19 cellular contexts compared by ENCODE assay signal in genomic region chr11:83024270-83024854, GRCh38. TPM values are rescaled to one million over a fixed set of nuclear protein-coding genes. Genes with fewer than 3 reads are reported as not detected.
DNase-seq lines count a peak whose midpoint lies in the region; ATAC-seq and TF ChIP-seq lines count a peak whose summit lies in the region.
"Had no signal": no experiment of that assay in that cellular context is flagged by ENCODE, and none has a peak within 500 bp of the region (broad histone marks: within the 10 kb centered on the region; RNA-seq: fewer than 3 reads in every experiment).

No MANE protein-coding gene starts in this region.

- peaks cover 64 to 87% of the 10 kb centered on the region in 2 donors for H3K4me1 Mint-ChIP-seq in stimulated activated naive B cell treated with anti-CD40 and anti-IgM and Interleukin-4, amounts not matched to agents 10 μg/mL and 1 μg/mL and 100 μg/mL, for 72 hours

- H3K9me2 ChIP-seq in PC-9 (ENCODE audit: insufficient read depth): no peaks in the 10 kb centered on the region

- no peaks in the 10 kb centered on the region for H3K79me2 ChIP-seq in PC-9 (ENCODE audit: low read depth)

- peaks cover 0 to 2% of the 10 kb centered on the region in 2 donors for H3K9me3 Mint-ChIP-seq in stimulated activated naive B cell treated with anti-CD40 and anti-IgM and Interleukin-4, amounts not matched to agents 10 μg/mL and 1 μg/mL and 100 μg/mL, for 72 hours
- H3K9me3 Mint-ChIP-seq: activated CD4-positive, alpha-beta memory T cell treated with anti-CD3 and anti-CD28 coated beads for 36 hours had no signal

- H3K27me3 ChIP-seq in PC-9 (ENCODE audit: insufficient read depth, low read depth): no peaks in the 10 kb centered on the region
- H3K27me3 ChIP-seq: adrenal gland, BE2C, pancreas had no signal

- CTCF ChIA-PET in PC-9 (lab: Charles Lee): no interaction called here

- DNase-seq in PC-9: no peak
- no peak for DNase-seq in stimulated activated naive B cell treated with anti-CD40 and anti-IgM and Interleukin-4, amounts not matched to agents 10 μg/mL and 1 μg/mL and 100 μg/mL, for 72 hours
- no peak for DNase-seq in stimulated activated CD4-positive, alpha-beta T cell treated with anti-CD3 and anti-CD28 coated beads, Interleukin-2, amount 100 ng/mL, for 48 hours
- no peak for DNase-seq in occipital lobe (lab: John Stamatoyannopoulos, UW)
- DNase-seq: activated CD4-positive, alpha-beta memory T cell treated with anti-CD3 and anti-CD28 coated beads for 36 hours; adrenal gland; BE2C; erythroblast; GDM1; GM23248; left ventricle myocardium inferior; NCI-H446; pancreas; stimulated activated CD8-positive, alpha-beta memory T cell treated with anti-CD3 and anti-CD28 coated beads, Interleukin-4, amount 100 ng/mL, for 48 hours had no signal

- H3K4me2 ChIP-seq in PC-9: peak overlapping the region; percentile 22; the same call in 1 of the 2 replicates

- peaks cover 34 to 56% of the 10 kb centered on the region in 2 donors for H3K36me3 Mint-ChIP-seq in stimulated activated naive B cell treated with anti-CD40 and anti-IgM and Interleukin-4, amounts not matched to agents 10 μg/mL and 1 μg/mL and 100 μg/mL, for 72 hours
- H3K36me3 Mint-ChIP-seq: activated CD4-positive, alpha-beta memory T cell treated with anti-CD3 and anti-CD28 coated beads for 36 hours had no signal

- no peaks in the 10 kb centered on the region for H3K27me3 Mint-ChIP-seq in stimulated activated naive B cell treated with anti-CD40 and anti-IgM and Interleukin-4, amounts not matched to agents 10 μg/mL and 1 μg/mL and 100 μg/mL, for 72 hours
- H3K27me3 Mint-ChIP-seq: activated CD4-positive, alpha-beta memory T cell treated with anti-CD3 and anti-CD28 coated beads for 36 hours had no signal

- ATAC-seq in HG03432 (IDR thresholded peaks at IDR 0.05; ENCODE audit: unreplicated experiment) (peak; percentile 58), HG02885 (IDR thresholded peaks at IDR 0.05; ENCODE audit: poor library complexity, unreplicated experiment) (no peak), GM18519 (IDR thresholded peaks at IDR 0.05; ENCODE audit: low FRiP score, unreplicated experiment) (no peak)
- ATAC-seq in stimulated activated naive B cell treated with anti-CD40 and anti-IgM and Interleukin-4, amounts not matched to agents 10 μg/mL and 1 μg/mL and 100 μg/mL, for 72 hours (replicated peaks): peak; percentile 41 to 59

- H3K36me3 ChIP-seq in PC-9 (ENCODE audit: low read depth): no peaks in the 10 kb centered on the region
- H3K36me3 ChIP-seq: adrenal gland, BE2C, left ventricle myocardium inferior, pancreas, thoracic aorta had no signal

- no peak for TF ChIP-seq CTCF in PC-9 (conservative IDR thresholded peaks at IDR 0.05)

- H3K27ac Mint-ChIP-seq in stimulated activated naive B cell treated with anti-CD40 and anti-IgM and Interleukin-4, amounts not matched to agents 10 μg/mL and 1 μg/mL and 100 μg/mL, for 72 hours: peak overlapping the region; percentile 70
- H3K27ac Mint-ChIP-seq: activated CD4-positive, alpha-beta memory T cell treated with anti-CD3 and anti-CD28 coated beads for 36 hours had no signal

- H2AFZ ChIP-seq in PC-9: no peak overlapping the region
- H2AFZ ChIP-seq: GM23248 had no signal

- no peak overlapping the region for H3K4me3 ChIP-seq in PC-9
- H3K4me3 ChIP-seq: adrenal gland, GM23248, left ventricle myocardium inferior, pancreas, thoracic aorta had no signal

- H3K4me1 ChIP-seq in PC-9 (replicated peaks; ENCODE audit: insufficient read depth): peaks cover 22% of the 10 kb centered on the region
- H3K4me1 ChIP-seq: BE2C, pancreas had no signal

- peaks cover 11% of the 10 kb centered on the region; the same call in 1 of the 2 replicates for H3F3A ChIP-seq in PC-9 (ENCODE audit: insufficient read depth, low read depth)

- H3K4me3 Mint-ChIP-seq in stimulated activated naive B cell treated with anti-CD40 and anti-IgM and Interleukin-4, amounts not matched to agents 10 μg/mL and 1 μg/mL and 100 μg/mL, for 72 hours: peak overlapping the region; percentile 14 to 43
- H3K4me3 Mint-ChIP-seq: activated CD4-positive, alpha-beta memory T cell treated with anti-CD3 and anti-CD28 coated beads for 36 hours had no signal

- no TSS peak for BruUV-seq in PC-9 (replicated peaks; lab: Mats Ljungman, UMichigan)

- H3K9me3 ChIP-seq in PC-9 (ENCODE audit: insufficient read depth, low read depth): no peaks in the 10 kb centered on the region
- H3K9me3 ChIP-seq: adrenal gland, BE2C, left ventricle myocardium inferior, pancreas, thoracic aorta had no signal

- H3K27ac ChIP-seq in PC-9: no peak overlapping the region
- H3K27ac ChIP-seq in cingulate gyrus (ENCODE audit: low read depth, low read length): peak overlapping the region; percentile 97
- H3K27ac ChIP-seq: adrenal gland, GM23248, left ventricle myocardium inferior, pancreas, thoracic aorta had no signal

- intact Hi-C loops in PC-9 (cut with micrococcal nuclease; ENCODE audit: unreplicated experiment): no loop called here

- H4K20me1 ChIP-seq in PC-9 (ENCODE audit: insufficient read depth): no peaks in the 10 kb centered on the region

- POLR2A ChIA-PET in PC-9 (lab: Charles Lee; ENCODE audit: unreplicated experiment): no interaction called here

RNA-seq across cellular contexts. Expression of gene RAB30, which starts 47.3 kb away (rescaled TPM):
- 3.2 and 3.6 TPM in 2 replicates for total RNA-seq in PC-9 (2021)
- 47.3 TPM for total RNA-seq in occipital lobe

Comparison
In these comparisons a context has a peak if more than half of its experiments do, and no peak if none do; other contexts are left out.
1. ATAC-seq: peak in HG03432 (single experiment) and stimulated activated naive B cell treated with anti-CD40 and anti-IgM and Interleukin-4, amounts not matched to agents 10 μg/mL and 1 μg/mL and 100 μg/mL, for 72 hours (2 of 2); none in HG02885 (single experiment) and GM18519 (single experiment).
2. RNA of gene RAB30, which starts 47.3 kb away (total RNA-seq): 47.3 TPM in occipital lobe (single experiment); 3.2 to 3.6 TPM in PC-9; every median in the first group is over 10 times any median in the second.